Comparison of ENCODE assay signal across 8 cellular contexts in the genomic region with DNA sequence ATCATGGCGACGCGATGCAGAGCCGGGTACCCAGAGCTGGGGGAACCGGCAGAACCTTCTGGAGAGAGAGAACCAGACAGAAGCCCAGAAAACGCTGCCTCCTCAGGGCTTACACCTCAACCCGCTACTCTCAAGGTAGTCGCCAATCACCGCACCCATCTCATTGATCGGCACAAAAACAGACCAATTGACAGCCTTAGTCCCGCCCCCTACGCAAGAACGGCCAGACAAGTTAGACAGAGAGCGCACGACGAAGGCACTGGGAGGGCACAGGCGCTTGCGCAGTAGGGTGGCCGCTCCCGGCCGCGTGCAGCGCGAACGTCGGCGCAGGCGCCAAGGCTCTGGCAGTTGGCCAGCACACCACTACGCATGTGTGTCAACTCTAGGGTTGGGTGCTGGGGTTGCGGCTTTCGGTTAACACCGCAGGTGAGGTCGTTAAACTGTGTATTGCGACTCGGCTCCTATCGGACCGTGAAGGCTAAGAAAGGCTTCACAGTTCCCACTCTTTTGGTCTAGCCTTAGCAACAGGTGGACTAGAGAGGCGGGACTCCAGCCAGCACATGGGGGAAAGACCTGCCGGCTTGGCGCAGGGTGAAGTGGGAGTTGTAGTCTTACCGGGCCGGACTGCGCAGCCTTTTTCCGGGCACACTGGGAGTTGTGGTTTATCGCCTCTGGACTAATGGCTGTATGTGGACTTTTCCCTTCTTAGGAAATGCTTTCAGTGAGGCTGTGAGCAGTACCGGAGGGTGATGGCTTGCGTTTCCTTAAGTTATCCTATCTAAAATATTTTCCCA. TPM values are rescaled to one million over a fixed set of nuclear protein-coding genes. Genes with fewer than 3 reads are reported as not detected.
DNase-seq lines count a peak whose midpoint lies in the region; ATAC-seq and TF ChIP-seq lines count a peak whose summit lies in the region.

A gene (minus strand): TSS at position 113 of the 794 bp plus-strand sequence. CDS start 108 bp downstream, at position 5.
A gene (plus strand): TSS at position 347 of the 794 bp plus-strand sequence. CDS start 1,232 bp downstream, outside the sequence.

- H3K4me3 ChIP-seq in fibroblast of mammary gland (ENCODE audit: control insufficient read depth, low read depth, low read length) = peak within 1 kb of the TSS; percentile 97
- H3K4me3 ChIP-seq in naive thymus-derived CD4-positive, alpha-beta T cell (ENCODE audit: low read length) = peak within 1 kb of the TSS; percentile 83

- no peak for TF ChIP-seq CTCF in fibroblast of mammary gland (conservative IDR thresholded peaks at IDR 0.05; ENCODE audit: control insufficient read depth, insufficient read depth, low read depth, low read length)

- H3K4me3 Mint-ChIP-seq in activated T-helper 17 cell treated with anti-CD3 and anti-CD28 coated beads, Interleukin-2, amount 50 U/mL, for 72 hours = peak within 1 kb of the TSS; percentile 100
- H3K4me3 Mint-ChIP-seq in naive thymus-derived CD4-positive, alpha-beta T cell = peak within 1 kb of the TSS; percentile 97 to 99 (median 99)
- peak within 1 kb of the TSS; percentile 93 for H3K4me3 Mint-ChIP-seq in stimulated activated memory B cell treated with anti-CD40 and anti-IgM and Interleukin-4, amounts not matched to agents 10 μg/mL and 1 μg/mL and 100 μg/mL, for 72 hours

- ATAC-seq in activated T-helper 17 cell treated with anti-CD3 and anti-CD28 coated beads, Interleukin-2, amount 50 U/mL, for 72 hours (replicated peaks) = peak; percentile 96
- ATAC-seq in naive thymus-derived CD4-positive, alpha-beta T cell = peak; percentile 97
- ATAC-seq in stimulated activated memory B cell treated with anti-CD40 and anti-IgM and Interleukin-4, amounts not matched to agents 10 μg/mL and 1 μg/mL and 100 μg/mL, for 72 hours = peak; percentile 99

- H3K9me3 Mint-ChIP-seq in activated T-helper 17 cell treated with anti-CD3 and anti-CD28 coated beads, Interleukin-2, amount 50 U/mL, for 72 hours = no peaks in the 10 kb centered on the region
- no peaks in the 10 kb centered on the region for H3K9me3 Mint-ChIP-seq in naive thymus-derived CD4-positive, alpha-beta T cell
- H3K9me3 Mint-ChIP-seq in stimulated activated memory B cell treated with anti-CD40 and anti-IgM and Interleukin-4, amounts not matched to agents 10 μg/mL and 1 μg/mL and 100 μg/mL, for 72 hours = no peaks in the 10 kb centered on the region

- H3K4me1 Mint-ChIP-seq in activated T-helper 17 cell treated with anti-CD3 and anti-CD28 coated beads, Interleukin-2, amount 50 U/mL, for 72 hours = peaks cover 24% of the 10 kb centered on the region
- H3K4me1 Mint-ChIP-seq in naive thymus-derived CD4-positive, alpha-beta T cell = peaks cover 16 to 49% (median 40%) of the 10 kb centered on the region in 7 donors
- peaks cover 33% of the 10 kb centered on the region for H3K4me1 Mint-ChIP-seq in stimulated activated memory B cell treated with anti-CD40 and anti-IgM and Interleukin-4, amounts not matched to agents 10 μg/mL and 1 μg/mL and 100 μg/mL, for 72 hours

- peak within 1 kb of the TSS; percentile 92 for H3K27ac Mint-ChIP-seq in activated T-helper 17 cell treated with anti-CD3 and anti-CD28 coated beads, Interleukin-2, amount 50 U/mL, for 72 hours
- peak within 1 kb of the TSS; percentile 97 to 99 (median 98) for H3K27ac Mint-ChIP-seq in naive thymus-derived CD4-positive, alpha-beta T cell
- H3K27ac Mint-ChIP-seq in stimulated activated memory B cell treated with anti-CD40 and anti-IgM and Interleukin-4, amounts not matched to agents 10 μg/mL and 1 μg/mL and 100 μg/mL, for 72 hours = peak within 1 kb of the TSS; percentile 90

- H3K27ac ChIP-seq in naive thymus-derived CD4-positive, alpha-beta T cell (ENCODE audit: low read depth, low read length) = peak within 1 kb of the TSS; percentile 76

- DNase-seq in EH (ENCODE audit: low read depth) (peak; percentile 100), GOT3 (lab: John Stamatoyannopoulos, UW) (peak; percentile 95), LHCN-M2 (ENCODE audit: low read depth) (peak; percentile 100), RPMI7951 (ENCODE audit: low read depth) (peak; percentile 99), fibroblast of mammary gland (ENCODE audit: low read depth) (peak; percentile 100)
- DNase-seq in naive thymus-derived CD4-positive, alpha-beta T cell = peak; percentile 99 to 100 (median 100)

- POLR2A ChIA-PET in naive thymus-derived CD4-positive, alpha-beta T cell (lab: Charles Lee) = interaction anchor here (0.6 to 1.3 kb wide), 3 partner anchors 34 to 57 kb away, joined by 3 read pairs; no protein-coding TSS in a partner anchor

- intact Hi-C loops in naive thymus-derived CD4-positive, alpha-beta T cell (cut with micrococcal nuclease) = loop anchor here (1.0 to 10.0 kb wide), 21 partner anchors 43 to 1730 kb away; a partner anchor contains a TSS

- CTCF ChIA-PET in naive thymus-derived CD4-positive, alpha-beta T cell (lab: Charles Lee) = interaction anchor here (0.6 to 0.9 kb wide), 4 partner anchors 57 to 648 kb away, joined by 3 read pairs; no protein-coding TSS in a partner anchor

- H3K4me1 ChIP-seq in naive thymus-derived CD4-positive, alpha-beta T cell (ENCODE audit: control insufficient read depth in 2 of 2, insufficient read depth in 2 of 2, low read length in 2 of 2) = peaks cover 11 to 17% of the 10 kb centered on the region in 2 donors

- peaks cover 4 to 20% (median 13%) of the 10 kb centered on the region in 3 experiments for H3K36me3 ChIP-seq in naive thymus-derived CD4-positive, alpha-beta T cell (ENCODE audit: control insufficient read depth in 2 of 3, insufficient read depth in 3 of 3, low read length in 3 of 3)

- no peaks in the 10 kb centered on the region for H3K27me3 ChIP-seq in naive thymus-derived CD4-positive, alpha-beta T cell (ENCODE audit: control insufficient read depth in 2 of 2, insufficient read depth in 2 of 2, low read length in 2 of 2)

- H3K9me3 ChIP-seq in naive thymus-derived CD4-positive, alpha-beta T cell (ENCODE audit: control insufficient read depth in 2 of 3, low read length in 3 of 3) = no peaks in the 10 kb centered on the region

- H3K36me3 Mint-ChIP-seq in activated T-helper 17 cell treated with anti-CD3 and anti-CD28 coated beads, Interleukin-2, amount 50 U/mL, for 72 hours (ENCODE audit: low read depth) = peaks cover 52% of the 10 kb centered on the region
- H3K36me3 Mint-ChIP-seq in naive thymus-derived CD4-positive, alpha-beta T cell = peaks cover 0 to 21% (median 9%) of the 10 kb centered on the region in 5 donors
- H3K36me3 Mint-ChIP-seq in stimulated activated memory B cell treated with anti-CD40 and anti-IgM and Interleukin-4, amounts not matched to agents 10 μg/mL and 1 μg/mL and 100 μg/mL, for 72 hours = peaks cover 17% of the 10 kb centered on the region

- no peaks in the 10 kb centered on the region for H3K27me3 Mint-ChIP-seq in activated T-helper 17 cell treated with anti-CD3 and anti-CD28 coated beads, Interleukin-2, amount 50 U/mL, for 72 hours
- peaks cover 0 to 12% (median 0%) of the 10 kb centered on the region in 5 donors for H3K27me3 Mint-ChIP-seq in naive thymus-derived CD4-positive, alpha-beta T cell
- H3K27me3 Mint-ChIP-seq in stimulated activated memory B cell treated with anti-CD40 and anti-IgM and Interleukin-4, amounts not matched to agents 10 μg/mL and 1 μg/mL and 100 μg/mL, for 72 hours = no peaks in the 10 kb centered on the region

RNA-seq across cellular contexts. Expression of the first gene that starts in this region (rescaled TPM):
- total RNA-seq in LHCN-M2 (2014; rRNA removed) = 341 and 346 TPM in 2 replicates
- polyA plus RNA-seq in LHCN-M2 (2012) = 192 TPM
- 455 and 483 TPM in 2 replicates for total RNA-seq in RPMI7951 (2014; rRNA removed; shearing (Covaris generic))
- total RNA-seq in activated T-helper 17 cell treated with anti-CD3 and anti-CD28 coated beads, Interleukin-2, amount 50 U/mL, for 72 hours = 100 to 1,000 TPM; 185 to 405 TPM
- 100 to 1,000 TPM in 3 of 5 experiments, 10 to 100 TPM in 2; 78.0 to 282 (median 114) TPM for total RNA-seq in naive thymus-derived CD4-positive, alpha-beta T cell
- 100 to 1,000 TPM; 203 to 265 TPM for polyA plus RNA-seq in naive thymus-derived CD4-positive, alpha-beta T cell

RNA-seq across cellular contexts. Expression of the second gene that starts in this region (rescaled TPM):
- total RNA-seq in LHCN-M2 (2014; rRNA removed) = not detected in 2 replicates
- 0.58 TPM for polyA plus RNA-seq in LHCN-M2 (2012)
- total RNA-seq in RPMI7951 (2014; rRNA removed; shearing (Covaris generic)) = not detected in 2 replicates
- 1 to 10 TPM in 1 of 2 donors, not detected in 1; 1.1 TPM for total RNA-seq in activated T-helper 17 cell treated with anti-CD3 and anti-CD28 coated beads, Interleukin-2, amount 50 U/mL, for 72 hours
- 1 to 10 TPM in 1 of 5 experiments, not detected in 4; 1.1 TPM for total RNA-seq in naive thymus-derived CD4-positive, alpha-beta T cell
- polyA plus RNA-seq in naive thymus-derived CD4-positive, alpha-beta T cell = 1 to 10 TPM; 1.7 to 2.2 TPM

Comparison
In these comparisons a context has a peak if more than half of its experiments do, and no peak if none do; other contexts are left out.
1. Peak in every context shown above with its lines: DNase-seq, ATAC-seq, H3K4me3 ChIP-seq and H3K27ac ChIP-seq.